ENCODE assay signal across 8 cellular contexts in genomic region chr1:3652538-3653285, GRCh38. TPM values are rescaled to one million over a fixed set of nuclear protein-coding genes. Genes with fewer than 3 reads are reported as not detected.
DNase-seq lines count a peak whose midpoint lies in the region; ATAC-seq, FAIRE-seq and TF ChIP-seq lines count a peak whose summit lies in the region.

No MANE protein-coding gene starts in this region.

- peaks cover 10% of the 10 kb centered on the region for H3K27me3 ChIP-seq in A673 (replicated peaks; ENCODE audit: insufficient read depth, low read depth, low read length, poor library complexity)

- peak; percentile 75 for FAIRE-seq in GM12891 (lab: Jason Lieb, UNC)

- H3K9me3 ChIP-seq in A673 (ENCODE audit: low read depth, low read length, poor library complexity, severe bottlenecking): no peaks in the 10 kb centered on the region

- BruUV-seq in A673 (replicated peaks; lab: Mats Ljungman, UMichigan): no TSS peak

- CTCF ChIA-PET in A673 (lab: Charles Lee): no interaction called here

- H3K4me1 ChIP-seq in A673 (ENCODE audit: insufficient read depth, low read length, poor library complexity, severe bottlenecking): peaks cover 14% of the 10 kb centered on the region

- peak; percentile 22 for DNase-seq in A673 (ENCODE audit: low spot score)
- no peak for DNase-seq in GM12891 (ENCODE audit: insufficient read length, low spot score)
- DNase-seq in RKO (ENCODE audit: low spot score): peak; percentile 35
- DNase-seq in left lobe of liver (ENCODE audit: low spot score): no peak
- no peak for DNase-seq in effector CD4-positive, alpha-beta T cell
- DNase-seq in occipital lobe (lab: John Stamatoyannopoulos, UW): no peak
- no peak for DNase-seq in mesenteric fat pad (ENCODE audit: low spot score)

- intact Hi-C loops in A673 (cut with micrococcal nuclease; ENCODE audit: unreplicated experiment): no loop called here

- peaks cover 4% of the 10 kb centered on the region for H3K36me3 ChIP-seq in A673 (ENCODE audit: insufficient read depth, low read length, poor library complexity, severe bottlenecking)

- H3K4me3 ChIP-seq in A673 (ENCODE audit: low read depth, low read length, poor library complexity, severe bottlenecking): peak overlapping the region; percentile 70

- POLR2A ChIA-PET in A673 (lab: Charles Lee; ENCODE audit: low non-redundant PET): no interaction called here

- no peak for TF ChIP-seq POLR2A in GM12891 (IDR thresholded peaks at IDR 0.05; ENCODE audit: low read depth, low read length)

- ATAC-seq in left lobe of liver (peak; percentile 25), GM18502 (IDR thresholded peaks at IDR 0.05; ENCODE audit: poor library complexity, unreplicated experiment) (no peak)

- no peak for TF ChIP-seq CTCF in A673 (conservative IDR thresholded peaks at IDR 0.05; ENCODE audit: low read depth, low read length)

- H3K27ac ChIP-seq in A673 (ENCODE audit: low read depth, low read length, poor library complexity, severe bottlenecking): peak overlapping the region; percentile 77

TF ChIP-seq in GM12891, 5 proteins besides CTCF, POLR2A, EP300 and RAD21:
- TF ChIP-seq POLR2AphosphoS5 (IDR thresholded peaks at IDR 0.05; ENCODE audit: low read depth, low read length) (no peak), POU2F2 (IDR thresholded peaks at IDR 0.05; ENCODE audit: low read depth, low read length) (no peak), SPI1 (IDR thresholded peaks at IDR 0.05; ENCODE audit: low read depth, low read length) (no peak), TAF1 (IDR thresholded peaks at IDR 0.05; ENCODE audit: low read depth, low read length) (no peak), PAX5 (IDR thresholded peaks at IDR 0.05; ENCODE audit: insufficient read depth, low read length, severe bottlenecking) (no peak)

RNA-seq across cellular contexts. Expression of gene TP73, which starts 0.4 kb away (rescaled TPM):
- 10.0 and 12.3 TPM in 2 replicates for total RNA-seq in A673 (2021)
- 8.8 TPM for polyA plus RNA-seq in GM12891 (2012; ENCODE audit: low read depth, missing spikeins)
- 0.08 TPM for total RNA-seq in left lobe of liver
- total RNA-seq in occipital lobe: 0.16 TPM
- total RNA-seq in mesenteric fat pad: not detected

RNA-seq across cellular contexts. Expression of gene WRAP73, which starts 2.8 kb away (rescaled TPM):
- total RNA-seq in A673 (2021) (41.2 and 41.8 TPM in 2 replicates), left lobe of liver (8.9 TPM), occipital lobe (10.8 TPM), mesenteric fat pad (14.8 TPM)
- 23.5 TPM for polyA plus RNA-seq in GM12891 (2012; ENCODE audit: low read depth, missing spikeins)

RNA-seq across cellular contexts. Expression of gene TPRG1L, which starts 27.9 kb away (rescaled TPM):
- 13.4 and 13.7 TPM in 2 replicates for total RNA-seq in A673 (2021)
- polyA plus RNA-seq in GM12891 (2012; ENCODE audit: low read depth, missing spikeins): 10.6 TPM
- total RNA-seq in left lobe of liver: 49.9 TPM
- total RNA-seq in occipital lobe: 19.0 TPM
- total RNA-seq in mesenteric fat pad: 54.0 TPM

RNA-seq across cellular contexts. Expression of gene MEGF6, which starts 41.4 kb away (rescaled TPM):
- total RNA-seq in A673 (2021) (2.8 and 7.8 TPM in 2 replicates), left lobe of liver (6.9 TPM), occipital lobe (6.4 TPM), mesenteric fat pad (61.1 TPM)
- polyA plus RNA-seq in GM12891 (2012; ENCODE audit: low read depth, missing spikeins): 0.40 TPM

Comparison
In these comparisons a context has a peak if more than half of its experiments do, and no peak if none do; other contexts are left out.
1. DNase-seq: peak in A673 (single experiment) and RKO (single experiment); none in GM12891 (single experiment), left lobe of liver (single experiment), effector CD4-positive, alpha-beta T cell (single experiment), occipital lobe (single experiment) and mesenteric fat pad (single experiment).